In genomic region chr22:50030315-50031188, GRCh38 we compare ENCODE assay signal across 8 cellular contexts. TPM values are rescaled to one million over a fixed set of nuclear protein-coding genes. Genes with fewer than 3 reads are reported as not detected.
DNase-seq lines count a peak whose midpoint lies in the region; ATAC-seq and TF ChIP-seq lines count a peak whose summit lies in the region.

No MANE protein-coding gene starts in this region.

- no peak overlapping the region for H3K27ac Mint-ChIP-seq in CD4-positive, CD25-positive, alpha-beta regulatory T cell

- WGBS in liver = 22% methylated on average over 51 of the region's 51 CpGs

- TF ChIP-seq CTCF in liver (IDR thresholded peaks at IDR 0.05; ENCODE audit: low read depth, low read length, missing input control) = peak; percentile 91

- H3K9me3 Mint-ChIP-seq in CD4-positive, CD25-positive, alpha-beta regulatory T cell = peaks cover 0 to 1% (median 0%) of the 10 kb centered on the region in 7 donors

- peak; percentile 73 to 88 (median 80) for DNase-seq in CD4-positive, CD25-positive, alpha-beta regulatory T cell
- peak; percentile 67 for DNase-seq in HCEC 1CT
- DNase-seq in NCI-H460 (ENCODE audit: extremely low read depth, low read depth) = peak; percentile 61
- DNase-seq in activated CD4-positive, alpha-beta T cell treated with anti-CD3 and anti-CD28 coated beads, Interleukin-2, amount 50 U/mL, for 4 hours = peak; percentile 77
- peak; percentile 85 for DNase-seq in dermis blood vessel endothelial cell
- peak; percentile 62 to 85 (median 77) for DNase-seq in stimulated activated CD4-positive, alpha-beta T cell treated with anti-CD3 and anti-CD28 coated beads, TNF-alpha, amount 100 ng/mL, for 24 hours (ENCODE audit: low read depth in 3 of 3)
- no peak for DNase-seq in ureter (ENCODE audit: low spot score)

- H3K36me3 ChIP-seq in CD4-positive, CD25-positive, alpha-beta regulatory T cell (ENCODE audit: control insufficient read depth, insufficient read depth, low read length) = no peaks in the 10 kb centered on the region
- no peaks in the 10 kb centered on the region for H3K36me3 ChIP-seq in liver (ENCODE audit: control insufficient read depth in 4 of 4, insufficient read depth in 3 of 4, low read depth in 1 of 4, low read length in 3 of 4)

- no peaks in the 10 kb centered on the region for H3K27me3 Mint-ChIP-seq in CD4-positive, CD25-positive, alpha-beta regulatory T cell

- H3K4me3 Mint-ChIP-seq in CD4-positive, CD25-positive, alpha-beta regulatory T cell = no peak overlapping the region

- peaks cover 13% of the 10 kb centered on the region for H3K4me1 ChIP-seq in CD4-positive, CD25-positive, alpha-beta regulatory T cell (ENCODE audit: control insufficient read depth, insufficient read depth, low read length, poor library complexity, severe bottlenecking)
- peaks cover 0 to 7% (median 0%) of the 10 kb centered on the region in 4 donors for H3K4me1 ChIP-seq in liver (ENCODE audit: control insufficient read depth in 4 of 4, insufficient read depth in 4 of 4, low read length in 3 of 4)

- ATAC-seq in CD4-positive, CD25-positive, alpha-beta regulatory T cell (ENCODE audit: low read depth in 2 of 2) = peak; percentile 82 to 94

- no peak overlapping the region for H3K9ac ChIP-seq in liver (ENCODE audit: low read depth in 1 of 2, low read length in 2 of 2)

- no peaks in the 10 kb centered on the region for H3K27me3 ChIP-seq in CD4-positive, CD25-positive, alpha-beta regulatory T cell (ENCODE audit: control insufficient read depth, insufficient read depth, low read length)
- H3K27me3 ChIP-seq in liver (ENCODE audit: control insufficient read depth in 4 of 4, insufficient read depth in 4 of 4, low read length in 3 of 4) = peaks cover 0 to 2% (median 0%) of the 10 kb centered on the region in 4 donors

- H3K4me3 ChIP-seq in CD4-positive, CD25-positive, alpha-beta regulatory T cell (ENCODE audit: low read depth, low read length) = no peak overlapping the region
- no peak overlapping the region for H3K4me3 ChIP-seq in liver (ENCODE audit: low read depth in 1 of 3, low read length in 3 of 3)

- H3K36me3 Mint-ChIP-seq in CD4-positive, CD25-positive, alpha-beta regulatory T cell = no peaks in the 10 kb centered on the region

- peak; percentile 90 to 96 for TF ChIP-seq RAD21 in liver (IDR thresholded peaks at IDR 0.05)

- no peaks in the 10 kb centered on the region for H3K9me3 ChIP-seq in CD4-positive, CD25-positive, alpha-beta regulatory T cell (ENCODE audit: control insufficient read depth in 2 of 2, low read length in 2 of 2)
- no peaks in the 10 kb centered on the region for H3K9me3 ChIP-seq in liver (ENCODE audit: control insufficient read depth in 4 of 4, low read length in 3 of 4)

- no peak overlapping the region for H3K27ac ChIP-seq in CD4-positive, CD25-positive, alpha-beta regulatory T cell (ENCODE audit: insufficient read depth, low read length, poor library complexity, severe bottlenecking)
- H3K27ac ChIP-seq in liver (ENCODE audit: low read depth in 1 of 2, low read length in 2 of 2) = no peak overlapping the region

- H3K4me1 Mint-ChIP-seq in CD4-positive, CD25-positive, alpha-beta regulatory T cell = peaks cover 0 to 13% (median 3%) of the 10 kb centered on the region in 4 donors

TF ChIP-seq in liver, 16 proteins besides CTCF, POLR2A, EP300 and RAD21:
- TF ChIP-seq JUND (IDR thresholded peaks at IDR 0.05) (no peak), GABPA (IDR thresholded peaks at IDR 0.05 in 1 of 2, conservative IDR thresholded peaks at IDR 0.05 in 1 of 2) (no peak), EGR1 (IDR thresholded peaks at IDR 0.05; ENCODE audit: low read depth in 2 of 2) (no peak), TAF1 (conservative IDR thresholded peaks at IDR 0.05) (no peak)

RNA-seq across cellular contexts. Expression of gene IL17REL, which starts 18.0 kb away (rescaled TPM):
- total RNA-seq in CD4-positive, CD25-positive, alpha-beta regulatory T cell = 0.57 TPM
- under 1 TPM in 1 of 4 donors, not detected in 3; 0.07 TPM for polyA plus RNA-seq in CD4-positive, CD25-positive, alpha-beta regulatory T cell
- total RNA-seq in NCI-H460 (2014; rRNA removed; shearing (Covaris generic)) = not detected in 2 replicates
- not detected in 2 replicates for polyA plus RNA-seq in NCI-H460 (2014; cell fraction: nucleus; rRNA removed)
- total RNA-seq in dermis blood vessel endothelial cell (0.05 and 0.17 TPM in 2 replicates), liver (under 1 TPM in 1 of 2 donors, not detected in 1; under 0.01 TPM), ureter (not detected)
- polyA plus RNA-seq in liver = not detected

RNA-seq across cellular contexts. Expression of gene TTLL8, which starts 27.5 kb away (rescaled TPM):
- not detected for total RNA-seq in CD4-positive, CD25-positive, alpha-beta regulatory T cell
- polyA plus RNA-seq in CD4-positive, CD25-positive, alpha-beta regulatory T cell = not detected
- total RNA-seq in NCI-H460 (2014; rRNA removed; shearing (Covaris generic)) = not detected in 2 replicates
- not detected in 2 replicates for polyA plus RNA-seq in NCI-H460 (2014; cell fraction: nucleus; rRNA removed)
- total RNA-seq in dermis blood vessel endothelial cell (not detected in 2 replicates), liver (not detected), ureter (not detected)
- polyA plus RNA-seq in liver = not detected

RNA-seq across cellular contexts. Expression of gene MLC1, which starts 54.7 kb away (rescaled TPM):
- total RNA-seq in CD4-positive, CD25-positive, alpha-beta regulatory T cell = 1.1 TPM
- under 1 TPM in 3 of 4 donors, not detected in 1; 0.20 to 0.87 (median 0.28) TPM for polyA plus RNA-seq in CD4-positive, CD25-positive, alpha-beta regulatory T cell
- total RNA-seq in NCI-H460 (2014; rRNA removed; shearing (Covaris generic)) = not detected in 2 replicates
- polyA plus RNA-seq in NCI-H460 (2014; cell fraction: nucleus; rRNA removed) = not detected in 2 replicates
- total RNA-seq in dermis blood vessel endothelial cell = not detected in 2 replicates
- total RNA-seq in liver = 1 to 10 TPM in 1 of 2 donors, under 1 TPM in 1; 0.33 to 9.4 TPM
- polyA plus RNA-seq in liver = under 1 TPM in 1 of 2 donors, not detected in 1; 0.13 TPM
- total RNA-seq in ureter = 0.34 TPM

RNA-seq across cellular contexts. Expression of gene MOV10L1, which starts 59.3 kb away (rescaled TPM):
- not detected for total RNA-seq in CD4-positive, CD25-positive, alpha-beta regulatory T cell
- polyA plus RNA-seq in CD4-positive, CD25-positive, alpha-beta regulatory T cell = not detected
- total RNA-seq in NCI-H460 (2014; rRNA removed; shearing (Covaris generic)) = 0.07 TPM in 1 of 2 replicates, not detected in the other
- polyA plus RNA-seq in NCI-H460 (2014; cell fraction: nucleus; rRNA removed) = 0.21 TPM in 1 of 2 replicates, not detected in the other
- total RNA-seq in dermis blood vessel endothelial cell (19.4 and 35.1 TPM in 2 replicates), liver (under 1 TPM; 0.17 to 0.47 TPM), ureter (0.26 TPM)
- under 1 TPM; 0.07 to 0.18 TPM for polyA plus RNA-seq in liver
